Comparison of ENCODE assay signal across 1 cellular context in the genomic region with DNA sequence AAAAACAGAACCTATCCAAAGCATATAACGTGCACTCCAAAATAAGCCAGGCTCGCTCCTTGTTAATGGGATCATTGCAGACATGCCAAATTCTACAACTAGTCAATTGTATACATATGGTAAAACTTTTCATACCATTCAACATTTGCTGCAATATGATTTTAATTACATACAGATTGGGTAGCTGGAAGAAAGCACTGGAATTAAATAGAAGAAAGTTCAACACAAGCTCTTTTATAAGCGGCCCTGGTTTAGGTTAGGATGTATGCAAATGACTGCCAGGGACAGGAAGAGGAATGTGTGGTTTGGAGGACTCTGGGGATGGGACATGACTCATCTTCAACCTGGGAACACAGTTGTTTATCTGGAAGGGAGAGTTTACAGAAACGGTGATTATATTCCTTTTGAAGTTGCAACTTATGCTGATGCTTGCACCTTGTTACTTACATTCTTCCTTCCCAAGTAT.
TF ChIP-seq lines count a peak whose summit lies in the region.

No MANE protein-coding gene starts in this region.

TF ChIP-seq in GM23338, 12 proteins besides CTCF, POLR2A, EP300 and RAD21 (continued from another document):
- TF ChIP-seq, protein P1, sequence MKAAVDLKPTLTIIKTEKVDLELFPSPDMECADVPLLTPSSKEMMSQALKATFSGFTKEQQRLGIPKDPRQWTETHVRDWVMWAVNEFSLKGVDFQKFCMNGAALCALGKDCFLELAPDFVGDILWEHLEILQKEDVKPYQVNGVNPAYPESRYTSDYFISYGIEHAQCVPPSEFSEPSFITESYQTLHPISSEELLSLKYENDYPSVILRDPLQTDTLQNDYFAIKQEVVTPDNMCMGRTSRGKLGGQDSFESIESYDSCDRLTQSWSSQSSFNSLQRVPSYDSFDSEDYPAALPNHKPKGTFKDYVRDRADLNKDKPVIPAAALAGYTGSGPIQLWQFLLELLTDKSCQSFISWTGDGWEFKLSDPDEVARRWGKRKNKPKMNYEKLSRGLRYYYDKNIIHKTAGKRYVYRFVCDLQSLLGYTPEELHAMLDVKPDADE (IDR thresholded peaks at IDR 0.05) = no peak
- TF ChIP-seq ZNF331 (CRISPR knock-in tag; IDR thresholded peaks at IDR 0.05; ENCODE audit: low read depth) (no peak), ZNF114 (CRISPR knock-in tag; IDR thresholded peaks at IDR 0.05) (no peak), ZNF462 (CRISPR knock-in tag; IDR thresholded peaks at IDR 0.05) (no peak), NANOG (IDR thresholded peaks at IDR 0.05; ENCODE audit: borderline replicate concordance) (no peak), CREB1 (CRISPR knock-in tag; IDR thresholded peaks at IDR 0.05; ENCODE audit: low read depth) (no peak)
- TF ChIP-seq, protein P2, sequence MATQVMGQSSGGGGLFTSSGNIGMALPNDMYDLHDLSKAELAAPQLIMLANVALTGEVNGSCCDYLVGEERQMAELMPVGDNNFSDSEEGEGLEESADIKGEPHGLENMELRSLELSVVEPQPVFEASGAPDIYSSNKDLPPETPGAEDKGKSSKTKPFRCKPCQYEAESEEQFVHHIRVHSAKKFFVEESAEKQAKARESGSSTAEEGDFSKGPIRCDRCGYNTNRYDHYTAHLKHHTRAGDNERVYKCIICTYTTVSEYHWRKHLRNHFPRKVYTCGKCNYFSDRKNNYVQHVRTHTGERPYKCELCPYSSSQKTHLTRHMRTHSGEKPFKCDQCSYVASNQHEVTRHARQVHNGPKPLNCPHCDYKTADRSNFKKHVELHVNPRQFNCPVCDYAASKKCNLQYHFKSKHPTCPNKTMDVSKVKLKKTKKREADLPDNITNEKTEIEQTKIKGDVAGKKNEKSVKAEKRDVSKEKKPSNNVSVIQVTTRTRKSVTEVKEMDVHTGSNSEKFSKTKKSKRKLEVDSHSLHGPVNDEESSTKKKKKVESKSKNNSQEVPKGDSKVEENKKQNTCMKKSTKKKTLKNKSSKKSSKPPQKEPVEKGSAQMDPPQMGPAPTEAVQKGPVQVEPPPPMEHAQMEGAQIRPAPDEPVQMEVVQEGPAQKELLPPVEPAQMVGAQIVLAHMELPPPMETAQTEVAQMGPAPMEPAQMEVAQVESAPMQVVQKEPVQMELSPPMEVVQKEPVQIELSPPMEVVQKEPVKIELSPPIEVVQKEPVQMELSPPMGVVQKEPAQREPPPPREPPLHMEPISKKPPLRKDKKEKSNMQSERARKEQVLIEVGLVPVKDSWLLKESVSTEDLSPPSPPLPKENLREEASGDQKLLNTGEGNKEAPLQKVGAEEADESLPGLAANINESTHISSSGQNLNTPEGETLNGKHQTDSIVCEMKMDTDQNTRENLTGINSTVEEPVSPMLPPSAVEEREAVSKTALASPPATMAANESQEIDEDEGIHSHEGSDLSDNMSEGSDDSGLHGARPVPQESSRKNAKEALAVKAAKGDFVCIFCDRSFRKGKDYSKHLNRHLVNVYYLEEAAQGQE (IDR thresholded peaks at IDR 0.05; ENCODE audit: unreplicated experiment) = no peak
TF ChIP-seq in GM23338: peak in this region for 0.
